Comparison of ENCODE assay signal across 1 cellular context in genomic region chr6:111748247-111748647, GRCh38.
TF ChIP-seq lines count a peak whose summit lies in the region.

No MANE protein-coding gene starts in this region.

TF ChIP-seq in WTC11, 78 proteins besides CTCF, POLR2A, EP300 and RAD21 (continued from another document):
- TF ChIP-seq MAX (CRISPR knock-in tag; IDR thresholded peaks at IDR 0.05) = no peak
